Comparison of ENCODE assay signal across 9 cellular contexts in the genomic region with DNA sequence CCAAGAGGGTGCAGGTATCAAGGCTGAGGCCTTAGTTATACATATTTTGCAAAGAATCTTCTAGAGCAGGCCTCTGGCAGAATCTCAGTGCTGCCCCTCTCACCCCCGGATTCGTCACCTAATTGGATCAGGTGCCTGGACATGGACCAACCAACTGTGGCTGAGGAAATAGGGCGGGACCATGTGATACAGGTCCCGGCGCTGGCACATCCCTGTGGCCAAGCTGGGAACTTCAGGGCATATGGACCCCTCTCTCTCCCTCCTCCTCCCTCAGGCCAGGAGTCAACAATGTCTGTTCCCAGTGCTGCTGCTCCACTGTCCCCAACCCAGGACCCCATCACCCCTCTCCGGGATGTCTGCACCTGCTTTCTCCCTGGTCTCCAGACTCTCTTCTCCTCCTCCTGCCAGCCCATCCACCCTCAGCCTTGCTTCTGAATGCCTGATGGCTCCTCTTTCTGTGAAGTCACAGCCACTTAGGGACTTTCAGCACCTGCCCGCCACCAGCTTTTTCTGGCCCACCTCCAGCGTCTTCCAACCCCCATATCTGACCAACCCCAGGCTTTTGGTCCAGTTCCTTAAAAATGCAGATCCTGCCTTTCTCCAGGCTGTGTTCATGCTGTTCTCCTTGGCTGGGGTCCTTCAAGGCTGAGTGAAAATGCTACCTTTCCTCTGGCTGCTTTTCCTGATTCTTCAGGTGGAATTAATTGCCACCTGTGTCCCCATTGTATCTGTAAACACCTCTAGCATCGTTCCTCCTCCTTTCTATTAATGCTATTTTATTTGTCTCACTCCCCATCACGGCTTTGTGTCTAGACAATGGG. TPM values are rescaled to one million over a fixed set of nuclear protein-coding genes. Genes with fewer than 3 reads are reported as not detected.
DNase-seq lines count a peak whose midpoint lies in the region; ATAC-seq and TF ChIP-seq lines count a peak whose summit lies in the region.
"Had no signal": no experiment of that assay in that cellular context is flagged by ENCODE, and none has a peak within 500 bp of the region (broad histone marks: within the 10 kb centered on the region; RNA-seq: fewer than 3 reads in every experiment).

No MANE protein-coding gene starts in this region.

- ATAC-seq in HG03571 (IDR thresholded peaks at IDR 0.05; ENCODE audit: unreplicated experiment): no peak

- no peak overlapping the region for H3K4me3 ChIP-seq in AG04449 (ENCODE audit: low read depth, low read length)
- H3K4me3 ChIP-seq in epithelial cell of proximal tubule (ENCODE audit: low read depth, low read length): no peak overlapping the region
- H3K4me3 ChIP-seq: dorsolateral prefrontal cortex had no signal

- POLR2A ChIA-PET in AG04449 (lab: Yijun Ruan, JAX): interaction anchor here (1.2 kb wide), 1 partner anchor 21 kb away, joined by 3 read pairs; no protein-coding TSS in a partner anchor

- CTCF ChIA-PET in AG04449 (lab: Yijun Ruan, JAX): interaction anchor here (2.1 kb wide), 1 partner anchor 14 kb away, joined by 8 read pairs; no protein-coding TSS in a partner anchor

- TF ChIP-seq CTCF in AG04449 (IDR thresholded peaks at IDR 0.05; ENCODE audit: insufficient read depth, low read length, missing control alignments) (peak; percentile 28), epithelial cell of proximal tubule (conservative IDR thresholded peaks at IDR 0.05; ENCODE audit: low read depth, low read length) (peak; percentile 26)

- no peak for DNase-seq in AG04449 (ENCODE audit: low read depth, low spot score)
- DNase-seq in H4 (ENCODE audit: low spot score): peak; percentile 62
- peak; percentile 30 to 60 for DNase-seq in NCI-H526 (lab: John Stamatoyannopoulos, UW)
- DNase-seq in epithelial cell of proximal tubule (ENCODE audit: low read depth): no peak
- DNase-seq in stimulated activated naive CD4-positive, alpha-beta T cell treated with Interleukin-2 at 50 U/mL for 16 hours (lab: John Stamatoyannopoulos, UW): no peak
- DNase-seq in stimulated activated CD4-positive, alpha-beta T cell treated with anti-CD3 and anti-CD28 coated beads, Interleukin-2, amount 100 ng/mL, for 24 hours: no peak
- no peak for DNase-seq in pons (ENCODE audit: low spot score)

RNA-seq across cellular contexts. Expression of gene MLN, which starts 19.0 kb away (rescaled TPM):
- total RNA-seq in H4 (2014; rRNA removed; shearing (Covaris generic)): not detected in 2 replicates
- not detected in 2 replicates for total RNA-seq in epithelial cell of proximal tubule
- total RNA-seq: dorsolateral prefrontal cortex had no signal

RNA-seq across cellular contexts. Expression of gene LEMD2, which starts 33.9 kb away (rescaled TPM):
- total RNA-seq in H4 (2014; rRNA removed; shearing (Covaris generic)): 25.9 and 40.9 TPM in 2 replicates
- 42.0 and 48.3 TPM in 2 replicates for total RNA-seq in epithelial cell of proximal tubule

Comparison
In these comparisons a context has a peak if more than half of its experiments do, and no peak if none do; other contexts are left out.
1. DNase-seq: peak in H4 (single experiment) and NCI-H526 (2 of 2); none in AG04449 (single experiment), epithelial cell of proximal tubule (single experiment), stimulated activated naive CD4-positive, alpha-beta T cell treated with Interleukin-2 at 50 U/mL for 16 hours (single experiment), stimulated activated CD4-positive, alpha-beta T cell treated with anti-CD3 and anti-CD28 coated beads, Interleukin-2, amount 100 ng/mL, for 24 hours (0 of 2) and pons (single experiment).